In the genomic region with DNA sequence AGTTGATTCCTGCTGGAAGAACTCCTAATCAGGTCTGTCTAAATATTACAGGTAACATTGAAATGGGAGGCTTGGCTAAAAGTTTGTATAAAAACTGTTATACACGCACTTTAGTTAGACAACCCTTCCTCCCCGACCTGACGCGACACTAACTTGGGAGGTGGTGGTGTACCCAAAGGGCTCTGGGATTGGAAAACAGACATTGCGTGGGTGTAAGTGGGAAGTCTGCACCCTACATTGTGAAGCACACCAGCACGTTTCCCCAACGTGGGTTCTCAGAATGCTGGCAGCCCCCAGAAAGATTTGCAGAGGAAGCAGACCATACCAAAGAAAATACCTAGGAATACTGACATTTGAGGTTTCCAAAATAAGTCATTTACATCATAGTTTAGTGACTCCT, we compare ENCODE assay signal across 14 cellular contexts. TPM values are rescaled to one million over a fixed set of nuclear protein-coding genes. Genes with fewer than 3 reads are reported as not detected.
"Had no signal": no experiment of that assay in that cellular context is flagged by ENCODE, and none has a peak within 500 bp of the region (broad histone marks: within the 10 kb centered on the region; RNA-seq: fewer than 3 reads in every experiment).

No MANE protein-coding gene starts in this region.

- H3K36me3 ChIP-seq: MG63 had no signal

- H3K27me3 ChIP-seq: MG63 had no signal

- H3K4me3 ChIP-seq: MG63 had no signal

- H3K9me3 ChIP-seq: MG63 had no signal

- DNase-seq: NCI-H1048, NCI-H1417 treated with DMSO at 0.1 percent for 48 hours, NCI-H187, NCI-H187 treated with DMSO at 0.1 percent for 48 hours, NCI-H2081 treated with DMSO at 0.1 percent for 48 hours, NCI-H2107, NCI-H2227 treated with DMSO at 0.1 percent for 48 hours, NCI-H446 treated with DMSO at 0.1 percent for 48 hours, NCI-H510A had no signal

RNA-seq across cellular contexts. Expression of gene OR2T11, which starts 16.8 kb away (rescaled TPM):
- total RNA-seq: LHCN-M2, M059J, MCF 10A, NCI-H460 had no signal

RNA-seq across cellular contexts. Expression of gene OR2T10, which starts 20.6 kb away (rescaled TPM):
- total RNA-seq: LHCN-M2, M059J, MCF 10A, NCI-H460 had no signal

RNA-seq across cellular contexts. Expression of gene OR2T35, which starts 27.0 kb away (rescaled TPM):
- total RNA-seq: LHCN-M2, M059J, MCF 10A, NCI-H460 had no signal

RNA-seq across cellular contexts. Expression of gene OR2T27, which starts 37.2 kb away (rescaled TPM):
- total RNA-seq: LHCN-M2, M059J, MCF 10A, NCI-H460 had no signal

RNA-seq across cellular contexts. Expression of gene OR2T34, which starts 43.6 kb away (rescaled TPM):
- total RNA-seq: LHCN-M2, M059J, MCF 10A, NCI-H460 had no signal
